ENCODE assay signal across 30 cellular contexts in the genomic region with DNA sequence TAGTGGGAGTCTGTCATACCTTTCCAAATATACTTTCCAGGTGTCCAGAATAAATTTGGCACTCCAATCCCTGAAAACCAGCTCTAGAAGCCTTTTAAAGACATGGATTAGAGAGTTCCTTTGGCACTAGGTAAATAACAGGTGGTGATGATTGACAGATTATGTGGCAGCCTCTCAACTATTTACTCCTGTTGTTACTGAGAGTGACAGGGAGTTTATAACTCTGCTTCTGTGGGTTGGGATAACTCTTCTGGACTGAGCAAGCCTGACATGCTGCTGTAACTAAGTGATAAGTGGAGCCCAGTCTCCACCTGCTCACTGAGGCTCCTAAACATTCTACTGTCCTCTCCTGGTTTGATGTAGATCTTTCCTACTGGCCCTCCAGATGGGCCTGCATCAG.
"Had no signal": no experiment of that assay in that cellular context is flagged by ENCODE, and none has a peak within 500 bp of the region (broad histone marks: within the 10 kb centered on the region; RNA-seq: fewer than 3 reads in every experiment).

No MANE protein-coding gene starts in this region.

- H3K27ac ChIP-seq: ascending aorta, cardiac muscle cell, colonic mucosa, epithelial cell of prostate, gastroesophageal sphincter, hepatocyte, left ventricle myocardium inferior, pancreas, prostate gland, sigmoid colon, stomach, suprapubic skin, tibial nerve had no signal

- H3K27me3 ChIP-seq: ascending aorta, cardiac muscle cell, colonic mucosa, gastroesophageal sphincter, hepatocyte, pancreas, sigmoid colon, stomach, suprapubic skin, tibial nerve had no signal

- H3K9me3 ChIP-seq: ascending aorta, colonic mucosa, gastroesophageal sphincter, left ventricle myocardium inferior, mucosa of descending colon, pancreas, prostate gland, sigmoid colon, suprapubic skin, tibial nerve had no signal

- H3K4me1 ChIP-seq: ascending aorta, colonic mucosa, gastroesophageal sphincter, left ventricle myocardium inferior, pancreas, prostate gland, sigmoid colon, stomach, suprapubic skin, tibial nerve had no signal

- DNase-seq: activated CD4-positive, alpha-beta T cell treated with anti-CD3 and anti-CD28 coated beads for 48 hours; activated CD4-positive, alpha-beta T cell treated with anti-CD3 and anti-CD28 coated beads, Interleukin-2, amount 50 U/mL, for 48 hours; activated CD8-positive, alpha-beta memory T cell treated with anti-CD3 and anti-CD28 coated beads for 24 hours; activated gamma-delta T cell; activated naive CD4-positive, alpha-beta T cell treated with anti-CD3 and anti-CD28 coated beads, Interleukin-2, amount 10 ng/mL, durations not matched to agents 7 days and 5 days; activated naive CD8-positive, alpha-beta T cell treated with anti-CD3 and anti-CD28 coated beads, Interleukin-2, amount 10 ng/mL, durations not matched to agents 7 days and 5 days; activated T-cell treated with anti-CD3 and anti-CD28 coated beads, Interleukin-2, amount 50 U/mL, for 1 hour; cerebellar nuclear complex; colonic mucosa; effector CD8-positive, alpha-beta T cell; islet precursor cell; left ventricle myocardium inferior; mucosa of descending colon; nucleus accumbens; pancreas; sigmoid colon; stimulated activated CD4-positive, alpha-beta T cell treated with anti-CD3 and anti-CD28 coated beads, Interleukin-1b, Interleukin-23, amount 100 ng/mL, for 48 hours; stimulated activated CD4-positive, alpha-beta T cell treated with anti-CD3 and anti-CD28 coated beads, Interleukin-4, amount 100 ng/mL, for 4 hours; stimulated activated CD8-positive, alpha-beta memory T cell treated with anti-CD3 and anti-CD28 coated beads, Interleukin-4, amount 100 ng/mL, for 48 hours; stimulated activated naive B cell treated with anti-CD40 and anti-IgM and Interleukin-4, amounts not matched to agents 10 μg/mL and 1 μg/mL and 100 μg/mL, for 72 hours; stomach had no signal

- H3K4me3 ChIP-seq: ascending aorta, cardiac muscle cell, colonic mucosa, gastroesophageal sphincter, hepatocyte, left ventricle myocardium inferior, mucosa of descending colon, pancreas, prostate gland, sigmoid colon, smooth muscle cell, stomach, suprapubic skin, tibial nerve had no signal

- H3K36me3 ChIP-seq: ascending aorta, cardiac muscle cell, colonic mucosa, gastroesophageal sphincter, left ventricle myocardium inferior, pancreas, prostate gland, sigmoid colon, stomach, suprapubic skin, tibial nerve had no signal
